Comparison of ENCODE assay signal across 20 cellular contexts in the genomic region with DNA sequence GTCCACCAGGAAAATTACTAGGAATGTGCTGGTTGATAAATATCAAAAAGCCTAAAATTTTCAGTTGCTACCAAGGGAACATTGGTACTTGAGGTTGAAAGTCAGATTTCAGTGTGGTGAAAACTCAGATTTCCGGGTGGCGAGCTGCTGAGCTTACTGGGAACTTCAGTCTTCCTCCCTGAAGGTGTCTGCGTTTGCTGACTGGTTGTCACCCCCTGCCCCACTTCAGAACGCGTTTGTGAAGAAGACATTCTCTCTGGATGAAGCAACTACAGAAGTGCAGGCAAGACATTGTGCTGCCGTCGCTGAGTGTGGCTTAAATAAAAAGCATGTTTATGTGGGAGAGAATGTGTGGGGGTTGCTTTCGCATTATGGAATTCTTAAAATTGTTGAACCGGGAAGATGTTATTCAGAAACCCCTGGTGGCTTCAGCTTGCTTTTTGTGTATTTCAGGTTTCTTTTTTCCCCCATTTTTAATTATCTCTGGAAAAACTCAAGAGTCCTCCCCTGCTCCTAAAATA.
DNase-seq lines count a peak whose midpoint lies in the region; ATAC-seq and TF ChIP-seq lines count a peak whose summit lies in the region.
"Had no signal": no experiment of that assay in that cellular context is flagged by ENCODE, and none has a peak within 500 bp of the region (broad histone marks: within the 10 kb centered on the region; RNA-seq: fewer than 3 reads in every experiment).

No MANE protein-coding gene starts in this region.

- peaks cover 8% of the 10 kb centered on the region for H3K4me1 Mint-ChIP-seq in stimulated activated naive CD8-positive, alpha-beta T cell treated with anti-CD3 and anti-CD28 coated beads, Interleukin-15, amount 100 ng/mL, for 72 hours

- H3K4me3 ChIP-seq in rectal smooth muscle tissue (ENCODE audit: low read length): peak overlapping the region; percentile 15

- no peak for ATAC-seq in HG02642 (IDR thresholded peaks at IDR 0.05; ENCODE audit: poor library complexity, unreplicated experiment)
- ATAC-seq in stimulated activated naive CD8-positive, alpha-beta T cell treated with anti-CD3 and anti-CD28 coated beads, Interleukin-15, amount 100 ng/mL, for 72 hours: no peak
- ATAC-seq: PC-3 had no signal

- H3K9ac ChIP-seq in rectal smooth muscle tissue (ENCODE audit: low read length): no peak overlapping the region

- TF ChIP-seq CTCF in GM13976 (IDR thresholded peaks at IDR 0.05; ENCODE audit: borderline replicate concordance, control extremely low read depth, extremely low read depth, insufficient read depth, missing control alignments): no peak

- peaks cover 27% of the 10 kb centered on the region for H3K27me3 Mint-ChIP-seq in stimulated activated naive CD8-positive, alpha-beta T cell treated with anti-CD3 and anti-CD28 coated beads, Interleukin-15, amount 100 ng/mL, for 72 hours
- H3K27me3 Mint-ChIP-seq: B cell had no signal

- H3K36me3 ChIP-seq in rectal smooth muscle tissue (ENCODE audit: control insufficient read depth, insufficient read depth, low read length): no peaks in the 10 kb centered on the region

- H3K27ac Mint-ChIP-seq in stimulated activated naive CD8-positive, alpha-beta T cell treated with anti-CD3 and anti-CD28 coated beads, Interleukin-15, amount 100 ng/mL, for 72 hours: no peak overlapping the region
- H3K27ac Mint-ChIP-seq: B cell had no signal

- DNase-seq in amniotic epithelial cell (ENCODE audit: low read depth) (peak; percentile 48), left kidney (ENCODE audit: low read depth, low spot score) (peak; percentile 70), NCI-H82 (lab: John Stamatoyannopoulos, UW) (no peak), GM13976 (ENCODE audit: low spot score) (no peak)
- no peak for DNase-seq in stimulated activated naive CD8-positive, alpha-beta T cell treated with anti-CD3 and anti-CD28 coated beads, Interleukin-15, amount 100 ng/mL, for 72 hours
- DNase-seq: Calu3; CD4-positive, CD25-positive, alpha-beta regulatory T cell; DMS53; GOT3; KG1; NCI-H1436; NCI-H2029 treated with DMSO at 0.1 percent for 48 hours; NCI-H2171 treated with DMSO at 0.1 percent for 48 hours; NCI-H446 treated with DMSO at 0.1 percent for 48 hours; NCI-H748 treated with DMSO at 0.1 percent for 48 hours; PC-3 had no signal

- H3K4me1 ChIP-seq in rectal smooth muscle tissue (ENCODE audit: control insufficient read depth, insufficient read depth, low read length): no peaks in the 10 kb centered on the region

- H3K27ac ChIP-seq in rectal smooth muscle tissue (ENCODE audit: low read depth, low read length): no peak overlapping the region
- H3K27ac ChIP-seq: RWPE1 had no signal

- in situ Hi-C loops in GM13976 (cut with MboI; ENCODE audit: low sequenced_read_pairs, unreplicated experiment): no loop called here

- no peaks in the 10 kb centered on the region for H3K27me3 ChIP-seq in rectal smooth muscle tissue (ENCODE audit: control insufficient read depth, insufficient read depth, low read length)

- no peaks in the 10 kb centered on the region for H3K9me3 Mint-ChIP-seq in stimulated activated naive CD8-positive, alpha-beta T cell treated with anti-CD3 and anti-CD28 coated beads, Interleukin-15, amount 100 ng/mL, for 72 hours

- H3K4me3 Mint-ChIP-seq in stimulated activated naive CD8-positive, alpha-beta T cell treated with anti-CD3 and anti-CD28 coated beads, Interleukin-15, amount 100 ng/mL, for 72 hours: no peak overlapping the region
- H3K4me3 Mint-ChIP-seq: B cell; CD4-positive, CD25-positive, alpha-beta regulatory T cell had no signal

Comparison
In these comparisons a context has a peak if more than half of its experiments do, and no peak if none do; other contexts are left out.
1. DNase-seq: peak in amniotic epithelial cell (single experiment) and left kidney (single experiment); none in NCI-H82 (single experiment), stimulated activated naive CD8-positive, alpha-beta T cell treated with anti-CD3 and anti-CD28 coated beads, Interleukin-15, amount 100 ng/mL, for 72 hours (0 of 2) and GM13976 (single experiment).